8 cellular contexts compared by ENCODE assay signal in the genomic region with DNA sequence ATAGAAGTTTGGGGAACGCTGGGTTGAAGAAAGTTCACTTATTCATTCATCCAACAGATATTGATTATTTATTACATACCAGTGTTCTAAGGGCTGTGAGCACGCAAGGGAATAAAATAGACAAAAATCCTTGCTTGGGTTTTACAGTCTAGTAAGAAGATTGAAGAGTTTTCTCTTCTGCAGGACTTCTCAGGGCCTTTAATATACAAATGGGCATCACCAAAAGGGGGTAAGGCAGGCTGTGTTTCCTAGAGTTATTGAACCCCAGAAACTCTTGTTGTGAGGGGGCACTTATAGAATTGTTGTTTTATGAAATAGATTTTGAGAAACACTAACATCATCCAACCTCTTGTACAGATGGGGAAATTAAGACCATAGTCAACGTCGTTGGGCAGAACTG.
"Had no signal": no experiment of that assay in that cellular context is flagged by ENCODE, and none has a peak within 500 bp of the region (broad histone marks: within the 10 kb centered on the region; RNA-seq: fewer than 3 reads in every experiment).

No MANE protein-coding gene starts in this region.

- H3K4me2 ChIP-seq: KMS-11 had no signal

- DNase-seq: IMR-90, KBM-7, KG1 had no signal

- FAIRE-seq: HepG2, HTR-8/SVneo had no signal

- H3K27ac Mint-ChIP-seq: IgD-negative memory B cell had no signal

- H3K9me3 Mint-ChIP-seq: IgD-negative memory B cell had no signal

- H3K27ac ChIP-seq: HL-60, KMS-11 had no signal

- H3K9ac ChIP-seq: KMS-11 had no signal
